In the genomic region with DNA sequence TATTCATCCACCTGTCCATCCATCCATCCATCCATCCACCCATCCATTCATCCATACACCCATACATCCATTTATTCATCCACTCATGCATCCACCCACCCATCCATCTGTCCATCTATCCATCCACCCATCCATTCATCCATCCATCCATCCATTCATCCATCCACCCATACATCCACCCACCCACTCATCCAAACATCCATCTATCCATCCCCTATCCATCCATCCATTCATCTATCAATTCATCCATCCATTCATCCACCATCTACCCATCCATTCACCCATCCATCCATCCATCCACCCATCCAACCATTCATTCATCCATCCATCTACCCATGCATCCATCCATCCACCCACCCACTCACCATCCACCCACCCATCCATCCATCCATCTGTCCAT, we compare ENCODE assay signal across 7 cellular contexts.
"Had no signal": no experiment of that assay in that cellular context is flagged by ENCODE, and none has a peak within 500 bp of the region (broad histone marks: within the 10 kb centered on the region; RNA-seq: fewer than 3 reads in every experiment).

No MANE protein-coding gene starts in this region.

- H3K4me3 Mint-ChIP-seq: GM23338 had no signal

- H3K9ac ChIP-seq: KMS-11 had no signal

- H3K27ac ChIP-seq: KMS-11 had no signal

- DNase-seq: H7, KBM-7 had no signal

- H3K27ac Mint-ChIP-seq: GM23338 had no signal

- H3K4me1 ChIP-seq: HAP-1 had no signal

- H3K36me3 ChIP-seq: HAP-1 had no signal

- H2AFZ ChIP-seq: GM23338 had no signal

- FAIRE-seq: HepG2 had no signal

- H3K4me3 ChIP-seq: GM23338, HAP-1 had no signal

- H3K4me2 ChIP-seq: GM23338, KMS-11 had no signal

- H3K9me3 ChIP-seq: HAP-1 had no signal

- ATAC-seq: GM23338, HCT116, HepG2 had no signal

- H3K9me3 Mint-ChIP-seq: GM23338 had no signal
